1 cellular context compared by ENCODE assay signal in genomic region chr1:52348704-52349301, GRCh38.
TF ChIP-seq lines count a peak whose summit lies in the region.

No MANE protein-coding gene starts in this region.

TF ChIP-seq in SK-N-SH, 30 proteins besides CTCF, POLR2A, EP300 and RAD21 (continued from another document):
- no peak for TF ChIP-seq YY1 (IDR thresholded peaks at IDR 0.05; ENCODE audit: low read depth)
- TF ChIP-seq MAX (IDR thresholded peaks at IDR 0.05; ENCODE audit: low read depth) = no peak
- TF ChIP-seq CHD2 (IDR thresholded peaks at IDR 0.05; ENCODE audit: low read length, partially characterized antibody) = peak; percentile 44
- TF ChIP-seq ELF1 (IDR thresholded peaks at IDR 0.05) = no peak
- no peak; the same call in 1 of the 2 replicates for TF ChIP-seq POLR2AphosphoS5 (IDR thresholded peaks at IDR 0.05; ENCODE audit: low read depth, low read length)
- TF ChIP-seq GATA2 (CRISPR knock-in tag; IDR thresholded peaks at IDR 0.05) = no peak
- no peak for TF ChIP-seq NFIC (IDR thresholded peaks at IDR 0.05; ENCODE audit: borderline replicate concordance)
- TF ChIP-seq IRF3 (IDR thresholded peaks at IDR 0.05; ENCODE audit: low read depth, low read length) = no peak
- TF ChIP-seq TCF12 (IDR thresholded peaks at IDR 0.05) = no peak
- TF ChIP-seq SIN3A (IDR thresholded peaks at IDR 0.05; ENCODE audit: borderline replicate concordance, low read depth, low read length) = no peak
- TF ChIP-seq MXI1 (IDR thresholded peaks at IDR 0.05; ENCODE audit: low read depth, low read length) = peak; percentile 63; the same call in 1 of the 2 replicates
- TF ChIP-seq GABPA (IDR thresholded peaks at IDR 0.05; ENCODE audit: low read depth) = no peak
- no peak for TF ChIP-seq NRF1 (IDR thresholded peaks at IDR 0.05; ENCODE audit: low read depth, low read length)
- no peak for TF ChIP-seq JUND (IDR thresholded peaks at IDR 0.05)
- no peak for TF ChIP-seq USF2 (IDR thresholded peaks at IDR 0.05; ENCODE audit: borderline replicate concordance, low read depth, low read length)
- no peak for TF ChIP-seq TAF1 (IDR thresholded peaks at IDR 0.05; ENCODE audit: borderline replicate concordance, low read depth, low read length)
